Comparison of ENCODE assay signal across 18 cellular contexts in the genomic region with DNA sequence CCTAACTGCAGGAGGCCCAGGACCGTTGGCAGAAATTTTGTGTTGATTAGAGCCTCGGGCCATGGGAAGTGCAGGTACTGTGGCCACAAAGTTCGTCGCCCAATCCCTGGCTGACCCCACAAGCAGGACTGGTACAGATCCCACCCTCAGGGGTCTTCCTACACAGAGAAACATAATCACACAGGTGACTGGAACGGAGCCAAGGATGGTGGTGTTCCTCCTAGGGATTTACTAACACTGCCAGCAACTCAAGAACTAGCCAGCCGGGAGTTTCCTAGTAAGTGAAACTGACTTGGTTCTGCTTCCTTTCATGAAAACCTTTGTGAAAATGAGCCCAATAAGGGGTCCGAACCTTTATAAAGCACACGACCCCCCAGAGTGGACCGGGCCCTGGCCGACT. TPM values are rescaled to one million over a fixed set of nuclear protein-coding genes. Genes with fewer than 3 reads are reported as not detected.
DNase-seq lines count a peak whose midpoint lies in the region; ATAC-seq, FAIRE-seq and TF ChIP-seq lines count a peak whose summit lies in the region.
"Had no signal": no experiment of that assay in that cellular context is flagged by ENCODE, and none has a peak within 500 bp of the region (broad histone marks: within the 10 kb centered on the region; RNA-seq: fewer than 3 reads in every experiment).

No MANE protein-coding gene starts in this region.

- intact Hi-C loops in left lung (cut with DNase I) (no loop called here), kidney (cut with DNase I) (no loop called here)

- H3K4me2 ChIP-seq in skeletal muscle satellite cell (ENCODE audit: low read length): peak overlapping the region; percentile 26

- H3K27me3 ChIP-seq in HUES64 (ENCODE audit: insufficient read depth, low read length) (no peaks in the 10 kb centered on the region), left lung (no peaks in the 10 kb centered on the region), skeletal muscle satellite cell (ENCODE audit: control insufficient read depth, insufficient read depth, low read length) (no peaks in the 10 kb centered on the region)
- H3K27me3 ChIP-seq: breast epithelium, pancreas had no signal

- DNase-seq in amniotic epithelial cell (ENCODE audit: low read depth) (peak; percentile 52), left lung (peak in 1 of 2 donors; percentile 29), LoVo (ENCODE audit: low spot score) (no peak), NOMO-1 treated with DMSO at 0.1 percent for 48 hours (lab: John Stamatoyannopoulos, UW; ENCODE audit: unreplicated experiment) (no peak), kidney (no peak)
- DNase-seq: activated CD8-positive, alpha-beta T cell treated with anti-CD3 and anti-CD28 coated beads for 36 hours; activated naive CD4-positive, alpha-beta T cell; hippocampal formation; MM.1S; pancreas; stimulated activated CD4-positive, alpha-beta T cell treated with anti-CD3 and anti-CD28 coated beads, Interleukin-4, amount 100 ng/mL, for 1 hour; stimulated activated naive CD4-positive, alpha-beta T cell; T1000 had no signal

- no peak overlapping the region for H3K4me3 ChIP-seq in HUES64 (ENCODE audit: low read length)
- no peak overlapping the region for H3K4me3 ChIP-seq in left lung
- H3K4me3 ChIP-seq in skeletal muscle satellite cell (ENCODE audit: low read length): no peak overlapping the region
- H3K4me3 ChIP-seq in kidney (ENCODE audit: low read length in 2 of 2): no peak overlapping the region
- H3K4me3 ChIP-seq: breast epithelium, pancreas had no signal

- no peak for ATAC-seq in left lung
- ATAC-seq: activated CD8-positive, alpha-beta T cell treated with anti-CD3 and anti-CD28 coated beads for 36 hours had no signal

- TF ChIP-seq CTCF in left lung (IDR thresholded peaks at IDR 0.05): no peak
- no peak for TF ChIP-seq CTCF in kidney (IDR thresholded peaks at IDR 0.05; ENCODE audit: borderline replicate concordance, extremely low read depth, insufficient read depth)

- H3K4me1 ChIP-seq in HUES64 (ENCODE audit: insufficient read depth, low read length): peaks cover 56% of the 10 kb centered on the region
- peaks cover 9 to 61% of the 10 kb centered on the region in 2 donors for H3K4me1 ChIP-seq in left lung
- H3K4me1 ChIP-seq in skeletal muscle satellite cell (ENCODE audit: control insufficient read depth, insufficient read depth, low read length): peaks cover 8% of the 10 kb centered on the region
- H3K4me1 ChIP-seq in kidney (ENCODE audit: control insufficient read depth in 1 of 2, insufficient read depth in 1 of 2, low read depth in 1 of 2, low read length in 2 of 2): peaks cover 12 to 24% of the 10 kb centered on the region in 2 donors
- H3K4me1 ChIP-seq: breast epithelium had no signal

- no peak for FAIRE-seq in kidney (lab: Jason Lieb, UNC)
- FAIRE-seq: endometrium, pancreas had no signal

- WGBS in HUES64: 84% methylated on average over 10 of the region's 10 CpGs

- no peaks in the 10 kb centered on the region for H3K9me3 ChIP-seq in HUES64 (ENCODE audit: insufficient read depth, low read depth, low read length)
- H3K9me3 ChIP-seq in left lung: no peaks in the 10 kb centered on the region
- H3K9me3 ChIP-seq in skeletal muscle satellite cell (replicated peaks; ENCODE audit: low read length): no peaks in the 10 kb centered on the region
- no peaks in the 10 kb centered on the region for H3K9me3 ChIP-seq in kidney (ENCODE audit: control insufficient read depth in 1 of 2, low read length in 2 of 2)
- H3K9me3 ChIP-seq: breast epithelium, pancreas had no signal

- H3K36me3 ChIP-seq in HUES64 (ENCODE audit: insufficient read depth, low read length): 0 out of 2 replicates have a peak, but pooled peaks cover 2% of the 10 kb centered on the region
- H3K36me3 ChIP-seq in left lung: peaks cover 0 to 10% of the 10 kb centered on the region in 2 donors
- no peaks in the 10 kb centered on the region for H3K36me3 ChIP-seq in skeletal muscle satellite cell (ENCODE audit: insufficient read depth, low read length)
- no peaks in the 10 kb centered on the region for H3K36me3 ChIP-seq in kidney (ENCODE audit: control insufficient read depth in 1 of 2, insufficient read depth in 2 of 2, low read length in 2 of 2)
- H3K36me3 ChIP-seq: breast epithelium, pancreas had no signal

- H3K27ac ChIP-seq in HUES64 (ENCODE audit: low read depth, low read length) (peak overlapping the region; percentile 19; the same call in 1 of the 2 replicates), left lung (peak overlapping the region; percentile 51 to 82), kidney (ENCODE audit: low read depth in 2 of 2, low read length in 2 of 2) (peak overlapping the region in 1 of 2 donors; percentile 25)
- H3K27ac ChIP-seq: breast epithelium, C4-2B, pancreas had no signal

- no peak overlapping the region for H3K9ac ChIP-seq in HUES64 (ENCODE audit: low read depth, low read length)
- no peak overlapping the region for H3K9ac ChIP-seq in skeletal muscle satellite cell (ENCODE audit: low read depth, low read length)
- no peak overlapping the region for H3K9ac ChIP-seq in kidney (ENCODE audit: low read length in 2 of 2)

RNA-seq across cellular contexts. Expression of gene CUX1, which starts 5.7 kb away (rescaled TPM):
- polyA plus RNA-seq in HUES64 (2013, experiment 1 of 2): 24.9 TPM
- polyA plus RNA-seq in HUES64 (2013, experiment 2 of 2): 29.5 TPM
- total RNA-seq in left lung (100 to 1,000 TPM; 110 to 157 TPM), kidney (126 TPM)
- total RNA-seq in skeletal muscle satellite cell (2012; rRNA removed): 21.8 and 22.3 TPM in 2 replicates
- 71.4 TPM for polyA plus RNA-seq in kidney (ENCODE audit: insufficient read depth, low read depth, low replicate concordance)
